Comparison of ENCODE assay signal across 11 cellular contexts in genomic region chr12:95277139-95277538, GRCh38. TPM values are rescaled to one million over a fixed set of nuclear protein-coding genes. Genes with fewer than 3 reads are reported as not detected.
DNase-seq lines count a peak whose midpoint lies in the region; ATAC-seq and TF ChIP-seq lines count a peak whose summit lies in the region.
"Had no signal": no experiment of that assay in that cellular context is flagged by ENCODE, and none has a peak within 500 bp of the region (broad histone marks: within the 10 kb centered on the region; RNA-seq: fewer than 3 reads in every experiment).

No MANE protein-coding gene starts in this region.

- POLR2A ChIA-PET in SK-N-SH (lab: Yijun Ruan, JAX): no interaction called here

- H3K9ac ChIP-seq in SK-N-SH: no peak overlapping the region

- no peak for TF ChIP-seq RAD21 in SK-N-SH (IDR thresholded peaks at IDR 0.05; ENCODE audit: low read length)

- WGBS in SK-N-SH (ENCODE audit: low lambda C conversion rate): 25% methylated on average over 1 of the region's 1 CpG
- 82 to 87% methylated on average over 1 of the region's 1 CpG for WGBS in sigmoid colon, 2 donors

- H3K9me2 ChIP-seq in SK-N-SH: no peaks in the 10 kb centered on the region

- ATAC-seq in HG02840 (IDR thresholded peaks at IDR 0.05; ENCODE audit: low FRiP score, unreplicated experiment): no peak

- no peak overlapping the region for H2AFZ ChIP-seq in SK-N-SH (ENCODE audit: low read depth)

- H3K27ac ChIP-seq in SK-N-SH (ENCODE audit: low read depth in 2 of 2, low read length in 1 of 2) (peak overlapping the region in 1 of 2 experiments; percentile 41; a peak in 2 of 4 replicates), sigmoid colon (peak overlapping the region in 3 of 4 donors; percentile 14 to 55 (median 24))

- H3K4me3 ChIP-seq in SK-N-SH (ENCODE audit: low read depth in 2 of 2, low read length in 1 of 2): no peak overlapping the region
- H3K4me3 ChIP-seq in sigmoid colon: no peak overlapping the region

- H3K79me2 ChIP-seq in SK-N-SH (ENCODE audit: insufficient read depth): no peaks in the 10 kb centered on the region; the same call in 1 of the 2 replicates

- H3F3A ChIP-seq in SK-N-SH (replicated peaks; ENCODE audit: insufficient read depth): peaks cover 8% of the 10 kb centered on the region

- intact Hi-C loops in sigmoid colon (cut with DNase I): no loop called here

- CTCF ChIA-PET in SK-N-SH (lab: Yijun Ruan, JAX): interaction anchor here (0.8 kb wide), 1 partner anchor 31 kb away, joined by 3 read pairs; no protein-coding TSS in a partner anchor

- TF ChIP-seq CTCF in SK-N-SH (IDR thresholded peaks at IDR 0.05): no peak
- TF ChIP-seq CTCF in sigmoid colon (IDR thresholded peaks at IDR 0.05): no peak

- no peak for TF ChIP-seq POLR2A in sigmoid colon (IDR thresholded peaks at IDR 0.05)

- no peaks in the 10 kb centered on the region for H4K20me1 ChIP-seq in SK-N-SH (ENCODE audit: insufficient read depth)

- H3K36me3 ChIP-seq in SK-N-SH (replicated peaks in 1 of 2; ENCODE audit: control insufficient read depth in 1 of 2, insufficient read depth in 2 of 2, low read length in 1 of 2): peaks cover 30 to 59% of the 10 kb centered on the region in 2 experiments
- H3K36me3 ChIP-seq in sigmoid colon: peaks cover 0 to 52% (median 5%) of the 10 kb centered on the region in 4 donors

- peak overlapping the region; percentile 14; the same call in 1 of the 2 replicates for H3K4me2 ChIP-seq in SK-N-SH

- H3K9me3 ChIP-seq in SK-N-SH (no peaks in the 10 kb centered on the region), sigmoid colon (no peaks in the 10 kb centered on the region)

- H3K27me3 ChIP-seq in SK-N-SH (ENCODE audit: insufficient read depth): no peaks in the 10 kb centered on the region
- no peaks in the 10 kb centered on the region for H3K27me3 ChIP-seq in sigmoid colon

- peaks cover 0 to 10% of the 10 kb centered on the region in 2 experiments; a peak in 2 of 4 replicates for H3K4me1 ChIP-seq in SK-N-SH (ENCODE audit: control insufficient read depth in 1 of 2, insufficient read depth in 2 of 2, low read depth in 1 of 2, low read length in 1 of 2)
- peaks cover 0 to 19% (median 14%) of the 10 kb centered on the region in 4 donors for H3K4me1 ChIP-seq in sigmoid colon

- DNase-seq in EL (peak; percentile 74), SK-N-SH (no peak), fibroblast of gingiva (ENCODE audit: low read depth) (peak; percentile 76), sigmoid colon (no peak), mesenteric fat pad (ENCODE audit: low spot score) (no peak), NOMO-1 treated with dmso at 0.1 percent for 144 hours (lab: John Stamatoyannopoulos, UW; ENCODE audit: unreplicated experiment) (no peak), KG1 (lab: John Stamatoyannopoulos, UW) (no peak)
- DNase-seq: activated CD8-positive, alpha-beta memory T cell treated with anti-CD3 and anti-CD28 coated beads, Interleukin-2, amount 50 U/mL, for 4 hours; glutamatergic neuron; RPMI8226 had no signal

- no peak for TF ChIP-seq EP300 in SK-N-SH (IDR thresholded peaks at IDR 0.05; ENCODE audit: borderline replicate concordance in 1 of 2, low read depth in 1 of 2, low read length in 1 of 2)
- TF ChIP-seq EP300 in sigmoid colon (IDR thresholded peaks at IDR 0.05): no peak

TF ChIP-seq in SK-N-SH, 30 proteins besides CTCF, POLR2A, EP300 and RAD21:
- TF ChIP-seq FOXJ3 (CRISPR knock-in tag; IDR thresholded peaks at IDR 0.05) (no peak), JUND (IDR thresholded peaks at IDR 0.05) (peak; percentile 57), RCOR1 (IDR thresholded peaks at IDR 0.05; ENCODE audit: low read length) (no peak), ZBTB33 (IDR thresholded peaks at IDR 0.05; ENCODE audit: borderline replicate concordance, low read depth) (no peak), TCF12 (IDR thresholded peaks at IDR 0.05) (peak; percentile 76), CHD2 (IDR thresholded peaks at IDR 0.05; ENCODE audit: low read length, partially characterized antibody) (no peak), MAX (IDR thresholded peaks at IDR 0.05; ENCODE audit: low read depth) (peak; percentile 88), ELF1 (IDR thresholded peaks at IDR 0.05) (no peak), GABPA (IDR thresholded peaks at IDR 0.05; ENCODE audit: low read depth) (no peak), FOSL2 (IDR thresholded peaks at IDR 0.05; ENCODE audit: borderline replicate concordance, low read depth) (peak; percentile 66; the same call in 1 of the 2 replicates), FOXM1 (IDR thresholded peaks at IDR 0.05; ENCODE audit: low read depth) (no peak), USF2 (IDR thresholded peaks at IDR 0.05; ENCODE audit: borderline replicate concordance, low read depth, low read length) (no peak), RFX5 (IDR thresholded peaks at IDR 0.05; ENCODE audit: low read length) (no peak), MXI1 (IDR thresholded peaks at IDR 0.05; ENCODE audit: low read depth, low read length) (no peak), PBX3 (IDR thresholded peaks at IDR 0.05) (peak; percentile 13; the same call in 1 of the 2 replicates), TAF1 (IDR thresholded peaks at IDR 0.05; ENCODE audit: borderline replicate concordance, low read depth, low read length) (no peak)

RNA-seq across cellular contexts. Expression of gene VEZT, which starts 59.5 kb away (rescaled TPM):
- polyA plus RNA-seq in SK-N-SH (2012; rRNA removed): 41.2 and 55.0 TPM in 2 replicates
- 58.3 and 62.7 TPM in 2 replicates for polyA plus RNA-seq in SK-N-SH (2012; cell fraction: cytosol; rRNA removed)
- 20.6 and 53.6 TPM in 2 replicates for polyA plus RNA-seq in SK-N-SH (2012; cell fraction: nucleus; rRNA removed)
- 100 to 1,000 TPM in 1 of 4 donors, 10 to 100 TPM in 3; 82.8 to 114 (median 90.5) TPM for total RNA-seq in sigmoid colon
- polyA plus RNA-seq in sigmoid colon: 10 to 100 TPM; 19.9 to 32.3 (median 20.4) TPM
- total RNA-seq in mesenteric fat pad: 50.2 TPM

RNA-seq across cellular contexts. Expression of gene FGD6, which starts 59.9 kb away (rescaled TPM):
- polyA plus RNA-seq in SK-N-SH (2012; rRNA removed) (2.8 and 3.8 TPM in 2 replicates), sigmoid colon (1 to 10 TPM; 4.2 to 6.2 (median 5.3) TPM)
- 2.4 and 2.7 TPM in 2 replicates for polyA plus RNA-seq in SK-N-SH (2012; cell fraction: cytosol; rRNA removed)
- polyA plus RNA-seq in SK-N-SH (2012; cell fraction: nucleus; rRNA removed): 3.9 and 9.8 TPM in 2 replicates
- total RNA-seq in sigmoid colon (10 to 100 TPM; 40.2 to 56.6 (median 50.4) TPM), mesenteric fat pad (5.4 TPM)

Comparison
In these comparisons a context has a peak if more than half of its experiments do, and no peak if none do; other contexts are left out.
1. DNase-seq: peak in EL (single experiment) and fibroblast of gingiva (single experiment); none in SK-N-SH (single experiment), sigmoid colon (single experiment), mesenteric fat pad (single experiment), NOMO-1 treated with dmso at 0.1 percent for 144 hours (single experiment) and KG1 (single experiment).